In genomic region chr10:116740971-116741370, GRCh38 we compare ENCODE assay signal across 10 cellular contexts. TPM values are rescaled to one million over a fixed set of nuclear protein-coding genes. Genes with fewer than 3 reads are reported as not detected.
DNase-seq lines count a peak whose midpoint lies in the region; ATAC-seq, FAIRE-seq and TF ChIP-seq lines count a peak whose summit lies in the region.
"Had no signal": no experiment of that assay in that cellular context is flagged by ENCODE, and none has a peak within 500 bp of the region (broad histone marks: within the 10 kb centered on the region; RNA-seq: fewer than 3 reads in every experiment).

No MANE protein-coding gene starts in this region.

- no peak for FAIRE-seq in H1 (lab: Jason Lieb, UNC)

- H3K9me3 ChIP-seq in MG63 (no peaks in the 10 kb centered on the region), H1 (ENCODE audit: insufficient read depth in 2 of 2, low read depth in 1 of 2, low read length in 1 of 2) (no peaks in the 10 kb centered on the region), suprapubic skin (no peaks in the 10 kb centered on the region)

- H3K27ac ChIP-seq in H1 (ENCODE audit: low read depth, low read length), result no peak overlapping the region
- no peak overlapping the region for H3K27ac ChIP-seq in suprapubic skin

- H4K5ac ChIP-seq in H1 (ENCODE audit: insufficient read length, low read depth, low read length), result no peak overlapping the region

- TF ChIP-seq POLR2A in H1 (IDR thresholded peaks at IDR 0.05; ENCODE audit: control extremely low read depth in 1 of 2, low read depth in 2 of 2, low read length in 2 of 2) (no peak), suprapubic skin (IDR thresholded peaks at IDR 0.05) (no peak)

- ATAC-seq in HG03175 (IDR thresholded peaks at IDR 0.05; ENCODE audit: unreplicated experiment), result no peak

- peak overlapping the region; percentile 78 to 86 for H3K4me2 ChIP-seq in H1 (ENCODE audit: insufficient read depth in 1 of 2, low read depth in 2 of 2, low read length in 2 of 2)

- H3K4me3 ChIP-seq in MG63 (peak overlapping the region; percentile 60), H1 (ENCODE audit: extremely low read depth in 1 of 4, insufficient read depth in 2 of 4, low read depth in 3 of 4, low read length in 4 of 4) (peak overlapping the region; percentile 45 to 72 (median 52); a peak in 7 of 8 replicates), suprapubic skin (peak overlapping the region; percentile 81)

- H4K8ac ChIP-seq in H1 (ENCODE audit: extremely low read depth, insufficient read depth, low read length), result no peak overlapping the region; the same call in 1 of the 2 replicates

- no peak overlapping the region for H3K18ac ChIP-seq in H1 (ENCODE audit: extremely low read depth, low read length)

- peaks cover 16% of the 10 kb centered on the region; the same call in 1 of the 2 replicates for H3K23me2 ChIP-seq in H1 (ENCODE audit: low read depth, low read length)

- H4K20me1 ChIP-seq in H1 (replicated peaks in 1 of 2; ENCODE audit: control insufficient read depth in 1 of 2, insufficient read depth in 2 of 2, low read length in 2 of 2), result peaks cover 2 to 9% of the 10 kb centered on the region in 2 experiments

- peaks cover 80% of the 10 kb centered on the region for H3K27me3 Mint-ChIP-seq in mesothelial cell of epicardium (ENCODE audit: low read depth)

- H3K36me3 ChIP-seq in MG63 (no peaks in the 10 kb centered on the region), H1 (ENCODE audit: control insufficient read depth in 2 of 4, insufficient read depth in 4 of 4, low read length in 3 of 4) (peaks cover 0 to 5% (median 0%) of the 10 kb centered on the region in 4 experiments; a peak in 1 of 8 replicates), suprapubic skin (no peaks in the 10 kb centered on the region)

- DNase-seq in MG63, result no peak
- no peak for DNase-seq in H1 (ENCODE audit: low read depth in 1 of 2, low spot score in 2 of 2)
- DNase-seq in mesothelial cell of epicardium (ENCODE audit: low spot score in 2 of 2, unreplicated experiment in 2 of 2), result no peak
- no peak for DNase-seq in suprapubic skin (ENCODE audit: low spot score in 2 of 2)
- DNase-seq in middle frontal gyrus (ENCODE audit: extremely low spot score, low spot score), result no peak
- DNase-seq in stimulated activated CD8-positive, alpha-beta memory T cell treated with anti-CD3 and anti-CD28 coated beads, Interleukin-4, amount 100 ng/mL, for 48 hours, result no peak
- DNase-seq in NK-92 treated with Interleukin-12 subunit alpha and Interleukin-12 subunit beta, amount 100 ng/mL, for 24 hours (lab: John Stamatoyannopoulos, UW), result no peak
- DNase-seq: NCI-H446 had no signal

- H2BK15ac ChIP-seq in H1 (ENCODE audit: low read length), result no peak overlapping the region

- H3K14ac ChIP-seq in H1 (ENCODE audit: insufficient read length), result no peak overlapping the region

- H3K79me1 ChIP-seq in H1 (ENCODE audit: low read depth, low read length), result no peaks in the 10 kb centered on the region

- H3K9me3 Mint-ChIP-seq in mesothelial cell of epicardium, result no peaks in the 10 kb centered on the region
- H3K9me3 Mint-ChIP-seq: activated naive CD4-positive, alpha-beta T cell treated with anti-CD3 and anti-CD28 coated beads, Interleukin-2, amount 50 U/mL, for 24 hours had no signal

- CTCF ChIA-PET in H1 (lab: Charles Lee; ENCODE audit: partially characterized antibody), result interaction anchor here (0.6 to 1.3 kb wide), 5 partner anchors 47 to 1861 kb away, joined by 3 to 4 read pairs (median 3); no protein-coding TSS in a partner anchor

- peak overlapping the region; percentile 75 for H3K4me3 Mint-ChIP-seq in mesothelial cell of epicardium

- POLR2A ChIA-PET in H1 (lab: Charles Lee; ENCODE audit: partially characterized antibody), result interaction anchor here (1.0 to 1.6 kb wide), 2 partner anchors 13 to 16 kb away, joined by 3 read pairs; no protein-coding TSS in a partner anchor

- no peak overlapping the region for H2BK20ac ChIP-seq in H1 (ENCODE audit: low read length)

- 0 out of 2 replicates have a peak overlapping the region, but pooled peaks have one; percentile 15 for H2AFZ ChIP-seq in H1 (ENCODE audit: low read length)

- H4K91ac ChIP-seq in H1 (replicated peaks; ENCODE audit: insufficient read length, low read length), result no peak overlapping the region

- H2BK12ac ChIP-seq in H1 (ENCODE audit: low read depth, low read length), result no peak overlapping the region

- H3K9ac ChIP-seq in H1 (replicated peaks in 1 of 4; ENCODE audit: extremely low read depth in 1 of 4, low read depth in 3 of 4, low read length in 3 of 4), result no peak overlapping the region

- no peak overlapping the region for H2BK5ac ChIP-seq in H1 (ENCODE audit: low read depth, low read length)

- TF ChIP-seq CTCF in H1 (IDR thresholded peaks at IDR 0.05; ENCODE audit: control extremely low read depth in 1 of 3, insufficient read depth in 1 of 3, low read depth in 1 of 3, low read length in 3 of 3) (no peak), mesothelial cell of epicardium (IDR thresholded peaks at IDR 0.05; ENCODE audit: unreplicated experiment) (no peak), suprapubic skin (IDR thresholded peaks at IDR 0.05) (no peak)

- no peaks in the 10 kb centered on the region for H3K36me3 Mint-ChIP-seq in mesothelial cell of epicardium
- H3K36me3 Mint-ChIP-seq: activated naive CD4-positive, alpha-beta T cell treated with anti-CD3 and anti-CD28 coated beads, Interleukin-2, amount 50 U/mL, for 24 hours had no signal

- no peak overlapping the region for H3K23ac ChIP-seq in H1 (ENCODE audit: insufficient read length)

- no peak overlapping the region for H3K56ac ChIP-seq in H1 (replicated peaks; ENCODE audit: insufficient read length, low read depth, low read length)

- no peak for TF ChIP-seq RAD21 in H1 (IDR thresholded peaks at IDR 0.05 in 1 of 2, conservative IDR thresholded peaks at IDR 0.05 in 1 of 2; ENCODE audit: low read depth in 2 of 2, low read length in 2 of 2)

- H3K4me1 Mint-ChIP-seq in mesothelial cell of epicardium, result peaks cover 4% of the 10 kb centered on the region
- H3K4me1 Mint-ChIP-seq: activated naive CD4-positive, alpha-beta T cell treated with anti-CD3 and anti-CD28 coated beads, Interleukin-2, amount 50 U/mL, for 24 hours had no signal

- no peak overlapping the region for H2BK120ac ChIP-seq in H1 (replicated peaks; ENCODE audit: low read depth, low read length)

- 27% methylated on average over 13 of the region's 13 CpGs; no CpG with 5 or more reads in 1 of the 2 experiments for WGBS in H1 (ENCODE audit: extremely low coverage in 1 of 2, insufficient coverage in 1 of 2, insufficient read length in 1 of 2, insufficient replicate concordance in 2 of 2, low coverage in 1 of 2, low lambda C conversion rate in 2 of 2, missing lambda C conversion rate in 1 of 2), 2 experiments
- WGBS in suprapubic skin, result 13% methylated on average over 13 of the region's 13 CpGs

- no peak overlapping the region for H3K27ac Mint-ChIP-seq in mesothelial cell of epicardium

- no peak overlapping the region for H3K4ac ChIP-seq in H1 (replicated peaks; ENCODE audit: insufficient read length, low read depth, low read length)

- TF ChIP-seq EP300 in H1 (IDR thresholded peaks at IDR 0.05; ENCODE audit: borderline replicate concordance in 1 of 2, low read depth in 2 of 2, low read length in 2 of 2) (no peak), suprapubic skin (IDR thresholded peaks at IDR 0.05) (no peak)

- H3K79me2 ChIP-seq in H1 (ENCODE audit: control insufficient read depth in 1 of 2, insufficient read depth in 2 of 2, low read length in 2 of 2), result no peaks in the 10 kb centered on the region

- H2AK5ac ChIP-seq in H1 (ENCODE audit: low read depth, low read length), result no peak overlapping the region

- H3K4me1 ChIP-seq in H1 (replicated peaks in 1 of 4; ENCODE audit: control insufficient read depth in 3 of 4, insufficient read depth in 4 of 4, low read length in 3 of 4), result peaks cover 0 to 9% (median 3%) of the 10 kb centered on the region in 4 experiments; a peak in 6 of 7 replicates
- H3K4me1 ChIP-seq in suprapubic skin, result peaks cover 17% of the 10 kb centered on the region

- H3K27me3 ChIP-seq in MG63 (no peaks in the 10 kb centered on the region), H1 (replicated peaks in 1 of 4; ENCODE audit: control insufficient read depth in 3 of 4, extremely low read depth in 1 of 4, insufficient read depth in 3 of 4, low read length in 3 of 4) (peaks cover 15 to 57% (median 44%) of the 10 kb centered on the region in 4 experiments), suprapubic skin (peaks cover 10% of the 10 kb centered on the region)

TF ChIP-seq in H1, 55 proteins besides CTCF, POLR2A, EP300 and RAD21:
- TF ChIP-seq EGR1 (IDR thresholded peaks at IDR 0.05; ENCODE audit: borderline replicate concordance, low read depth, low read length), result no peak
- TF ChIP-seq SAP30 (IDR thresholded peaks at IDR 0.05; ENCODE audit: insufficient read depth, insufficient replicate concordance, low read length), result no peak
- TF ChIP-seq ASH2L (IDR thresholded peaks at IDR 0.05; ENCODE audit: low read length), result peak; percentile 11
- TF ChIP-seq, protein P1, sequence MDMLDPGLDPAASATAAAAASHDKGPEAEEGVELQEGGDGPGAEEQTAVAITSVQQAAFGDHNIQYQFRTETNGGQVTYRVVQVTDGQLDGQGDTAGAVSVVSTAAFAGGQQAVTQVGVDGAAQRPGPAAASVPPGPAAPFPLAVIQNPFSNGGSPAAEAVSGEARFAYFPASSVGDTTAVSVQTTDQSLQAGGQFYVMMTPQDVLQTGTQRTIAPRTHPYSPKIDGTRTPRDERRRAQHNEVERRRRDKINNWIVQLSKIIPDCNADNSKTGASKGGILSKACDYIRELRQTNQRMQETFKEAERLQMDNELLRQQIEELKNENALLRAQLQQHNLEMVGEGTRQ (IDR thresholded peaks at IDR 0.05; ENCODE audit: low read length), result no peak

RNA-seq across cellular contexts. Expression of gene HSPA12A, which starts 1.4 kb away (rescaled TPM):
- 2.6 and 2.8 TPM in 2 replicates for total RNA-seq in MG63 (2014; rRNA removed; shearing (Covaris generic); ENCODE audit: low replicate concordance)
- total RNA-seq in H1 (2021; fragmentation: NEBNext Ultra II Directional; extraction: Animal tissue kit (Norgen Biotek cat#: 25700)), result 4.8 and 6.9 TPM in 2 replicates
- polyA plus RNA-seq in H1 (2011; rRNA removed), result 3.1 and 3.2 TPM in 2 replicates
- 4.0 TPM for polyA plus RNA-seq in H1 (2011; cell fraction: cytosol; rRNA removed)
- polyA plus RNA-seq in H1 (2011; cell fraction: nucleus; rRNA removed), result 6.6 TPM
- polyA plus RNA-seq in H1 (2012, experiment 1 of 2), result 2.8 to 4.9 TPM (median 3.6 TPM) in 4 replicates
- polyA plus RNA-seq in H1 (2012, experiment 2 of 2), result 1.1 TPM
- polyA plus RNA-seq in H1 (2013, experiment 1 of 2), result 3.7 TPM
- polyA plus RNA-seq in H1 (2013, experiment 2 of 2), result 3.2 TPM
- 7.8 and 14.4 TPM in 2 replicates for polyA minus RNA-seq in H1 (2011; rRNA and poly(A)+ RNA removed)
- 3.2 TPM for polyA minus RNA-seq in H1 (2011; cell fraction: cytosol; rRNA and poly(A)+ RNA removed)
- 10.1 TPM for polyA minus RNA-seq in H1 (2011; cell fraction: nucleus; rRNA and poly(A)+ RNA removed)
- 10.7 to 13.7 TPM (median 11.8 TPM) in 3 replicates for total RNA-seq in mesothelial cell of epicardium
- 10 to 100 TPM in 3 of 4 donors, 1 to 10 TPM in 1; 9.6 to 26.6 (median 18.2) TPM for total RNA-seq in suprapubic skin
